ENCODE assay signal across 19 cellular contexts in the genomic region with DNA sequence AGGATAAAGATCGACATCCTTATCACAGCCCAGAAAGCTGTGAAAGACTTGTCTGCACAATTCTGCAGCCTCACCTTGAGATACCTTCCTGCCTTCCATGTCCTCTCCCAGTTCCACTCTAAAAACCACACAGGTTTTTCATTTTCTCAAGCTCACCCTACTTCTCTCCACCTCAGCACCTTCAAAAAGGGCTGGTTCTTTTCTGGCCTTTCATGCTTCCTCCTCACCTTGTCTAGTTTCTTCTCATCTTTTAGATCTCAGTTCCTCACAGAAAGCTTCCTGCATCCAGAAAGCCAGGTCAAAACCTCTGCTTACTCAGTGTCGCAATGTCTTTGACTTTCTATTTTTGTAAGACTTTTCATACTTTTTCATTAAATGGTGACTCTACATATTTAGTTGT.
DNase-seq lines count a peak whose midpoint lies in the region; ATAC-seq and TF ChIP-seq lines count a peak whose summit lies in the region.
"Had no signal": no experiment of that assay in that cellular context is flagged by ENCODE, and none has a peak within 500 bp of the region (broad histone marks: within the 10 kb centered on the region; RNA-seq: fewer than 3 reads in every experiment).

No MANE protein-coding gene starts in this region.

- H3K4me1 Mint-ChIP-seq in neural progenitor cell, result peaks cover 29% of the 10 kb centered on the region
- peaks cover 15% of the 10 kb centered on the region for H3K4me1 Mint-ChIP-seq in stimulated activated naive CD8-positive, alpha-beta T cell treated with anti-CD3 and anti-CD28 coated beads, Interleukin-15, amount 100 ng/mL, for 72 hours

- intact Hi-C loops in tibial artery (cut with DNase I; ENCODE audit: low total_unique reads), result no loop called here

- H3K36me3 Mint-ChIP-seq in neural progenitor cell, result no peaks in the 10 kb centered on the region

- H4K20me1 ChIP-seq in neural progenitor cell (ENCODE audit: low read depth), result no peaks in the 10 kb centered on the region
- H4K20me1 ChIP-seq: BLaER1 had no signal

- no peaks in the 10 kb centered on the region for H3K79me2 ChIP-seq in neural progenitor cell (ENCODE audit: low read depth)

- no peaks in the 10 kb centered on the region for H3K27me3 Mint-ChIP-seq in neural progenitor cell (ENCODE audit: insufficient read depth, low read depth)
- no peaks in the 10 kb centered on the region for H3K27me3 Mint-ChIP-seq in stimulated activated naive CD8-positive, alpha-beta T cell treated with anti-CD3 and anti-CD28 coated beads, Interleukin-15, amount 100 ng/mL, for 72 hours

- ATAC-seq in GM18870 (IDR thresholded peaks at IDR 0.05; ENCODE audit: unreplicated experiment) (peak; percentile 59), GM21529 (IDR thresholded peaks at IDR 0.05; ENCODE audit: unreplicated experiment) (peak; percentile 65), HG03066 (IDR thresholded peaks at IDR 0.05; ENCODE audit: low read depth, unreplicated experiment) (peak; percentile 71)
- no peak for ATAC-seq in stimulated activated naive CD8-positive, alpha-beta T cell treated with anti-CD3 and anti-CD28 coated beads, Interleukin-15, amount 100 ng/mL, for 72 hours
- ATAC-seq: activated T-helper 17 cell treated with anti-CD3 and anti-CD28 coated beads, Interleukin-2, amount 50 U/mL, for 72 hours; left colon had no signal

- no peak overlapping the region for H3K27ac ChIP-seq in neural progenitor cell
- H3K27ac ChIP-seq in tibial artery, result no peak overlapping the region
- H3K27ac ChIP-seq: BLaER1, sigmoid colon, thoracic aorta, WERI-Rb-1 had no signal

- H3K4me3 Mint-ChIP-seq in neural progenitor cell, result peak overlapping the region; percentile 4
- H3K4me3 Mint-ChIP-seq in stimulated activated naive CD8-positive, alpha-beta T cell treated with anti-CD3 and anti-CD28 coated beads, Interleukin-15, amount 100 ng/mL, for 72 hours, result no peak overlapping the region
- H3K4me3 Mint-ChIP-seq: activated T-helper 17 cell treated with anti-CD3 and anti-CD28 coated beads, Interleukin-2, amount 50 U/mL, for 72 hours had no signal

- H3K9me3 ChIP-seq in neural progenitor cell (ENCODE audit: low read depth) (no peaks in the 10 kb centered on the region), tibial artery (no peaks in the 10 kb centered on the region)
- H3K9me3 ChIP-seq: MG63, sigmoid colon, thoracic aorta had no signal

- peak overlapping the region; percentile 53 for H3K4me2 ChIP-seq in neural progenitor cell
- H3K4me2 ChIP-seq: BLaER1 had no signal

- H3F3A ChIP-seq in neural progenitor cell (ENCODE audit: low read depth), result peaks cover 24% of the 10 kb centered on the region

- no peaks in the 10 kb centered on the region for H3K27me3 ChIP-seq in neural progenitor cell
- no peaks in the 10 kb centered on the region for H3K27me3 ChIP-seq in tibial artery
- H3K27me3 ChIP-seq: BLaER1, MG63, sigmoid colon had no signal

- H3K27ac Mint-ChIP-seq in neural progenitor cell, result no peak overlapping the region
- H3K27ac Mint-ChIP-seq in stimulated activated naive CD8-positive, alpha-beta T cell treated with anti-CD3 and anti-CD28 coated beads, Interleukin-15, amount 100 ng/mL, for 72 hours, result no peak overlapping the region
- H3K27ac Mint-ChIP-seq: activated T-helper 17 cell treated with anti-CD3 and anti-CD28 coated beads, Interleukin-2, amount 50 U/mL, for 72 hours had no signal

- H3K4me3 ChIP-seq in neural progenitor cell, result no peak overlapping the region
- H3K4me3 ChIP-seq in tibial artery, result no peak overlapping the region
- H3K4me3 ChIP-seq: BLaER1, MG63, sigmoid colon, thoracic aorta had no signal

- no peaks in the 10 kb centered on the region for H3K36me3 ChIP-seq in neural progenitor cell
- H3K36me3 ChIP-seq in tibial artery, result no peaks in the 10 kb centered on the region
- H3K36me3 ChIP-seq: BLaER1, MG63, sigmoid colon, thoracic aorta, WERI-Rb-1 had no signal

- H3K4me1 ChIP-seq in neural progenitor cell (peaks cover 33% of the 10 kb centered on the region), tibial artery (no peaks in the 10 kb centered on the region)
- H3K4me1 ChIP-seq: BLaER1, sigmoid colon had no signal

- DNase-seq in neural progenitor cell (ENCODE audit: low spot score) (no peak), NCI-H2171 treated with DMSO at 0.1 percent for 48 hours (lab: John Stamatoyannopoulos, UW) (no peak), tibial artery (no peak)
- DNase-seq in stimulated activated naive CD8-positive, alpha-beta T cell treated with anti-CD3 and anti-CD28 coated beads, Interleukin-15, amount 100 ng/mL, for 72 hours, result no peak
- DNase-seq: activated CD8-positive, alpha-beta memory T cell treated with anti-CD3 and anti-CD28 coated beads for 24 hours; anterior cingulate cortex; DMS153; left colon; MG63; NCI-H2081; NCI-H748 treated with DMSO at 0.1 percent for 48 hours; sigmoid colon; WERI-Rb-1 had no signal

- H3K9ac ChIP-seq in neural progenitor cell, result no peak overlapping the region
- H3K9ac ChIP-seq: BLaER1 had no signal

- H3K9me3 Mint-ChIP-seq in neural progenitor cell, result peaks cover 1% of the 10 kb centered on the region
- peaks cover under 1 to 2% of the 10 kb centered on the region in 2 donors for H3K9me3 Mint-ChIP-seq in stimulated activated naive CD8-positive, alpha-beta T cell treated with anti-CD3 and anti-CD28 coated beads, Interleukin-15, amount 100 ng/mL, for 72 hours
- H3K9me3 Mint-ChIP-seq: activated T-helper 17 cell treated with anti-CD3 and anti-CD28 coated beads, Interleukin-2, amount 50 U/mL, for 72 hours had no signal

- TF ChIP-seq CTCF in neural progenitor cell (IDR thresholded peaks at IDR 0.05) (no peak), tibial artery (IDR thresholded peaks at IDR 0.05) (no peak)

- H2AFZ ChIP-seq in neural progenitor cell (replicated peaks), result no peak overlapping the region
